1 cellular context compared by ENCODE assay signal in the genomic region with DNA sequence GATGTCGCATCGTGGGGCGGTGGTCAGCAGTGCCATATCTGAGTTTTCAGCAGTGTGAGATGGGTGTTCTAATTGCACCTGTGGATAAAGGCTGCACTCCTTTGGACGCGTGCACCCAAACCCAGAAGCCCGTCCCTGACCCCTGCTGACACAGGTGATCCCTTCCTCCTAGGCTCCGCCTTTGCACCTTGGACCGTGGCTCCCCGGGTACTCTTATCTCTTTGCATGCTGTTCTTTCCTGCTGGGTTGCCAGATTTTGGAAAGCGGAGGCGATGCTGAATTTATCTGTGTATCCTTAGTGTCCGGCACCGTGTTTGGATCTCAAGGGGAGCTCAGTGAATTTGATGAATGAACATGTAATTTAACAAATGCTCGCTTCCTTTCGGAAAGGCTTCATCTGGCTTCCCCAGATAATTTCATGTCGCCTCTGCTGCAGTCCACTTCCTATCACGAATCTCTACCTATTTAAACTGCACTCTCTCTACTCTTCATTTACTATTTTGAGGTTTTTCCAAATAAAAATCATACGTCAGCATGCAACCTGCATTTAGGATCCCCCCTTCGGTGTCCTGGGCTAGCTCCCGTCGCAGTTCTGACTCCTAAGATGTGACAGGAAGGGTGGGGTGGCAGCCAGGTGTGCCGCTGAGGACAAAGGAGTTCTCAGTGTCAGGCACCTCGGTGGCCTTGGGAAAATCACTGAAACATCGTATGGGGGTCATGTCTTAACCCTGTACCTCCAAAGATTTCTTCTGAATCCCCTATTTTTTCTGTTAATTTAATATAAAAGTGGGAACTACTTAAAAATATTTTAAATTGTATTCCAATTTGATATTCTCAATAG.
TF ChIP-seq lines count a peak whose summit lies in the region.

No MANE protein-coding gene starts in this region.

TF ChIP-seq in HEK293, 187 proteins besides CTCF, POLR2A, EP300 and RAD21 (continued from another document and continues in another):
- TF ChIP-seq, protein P1, sequence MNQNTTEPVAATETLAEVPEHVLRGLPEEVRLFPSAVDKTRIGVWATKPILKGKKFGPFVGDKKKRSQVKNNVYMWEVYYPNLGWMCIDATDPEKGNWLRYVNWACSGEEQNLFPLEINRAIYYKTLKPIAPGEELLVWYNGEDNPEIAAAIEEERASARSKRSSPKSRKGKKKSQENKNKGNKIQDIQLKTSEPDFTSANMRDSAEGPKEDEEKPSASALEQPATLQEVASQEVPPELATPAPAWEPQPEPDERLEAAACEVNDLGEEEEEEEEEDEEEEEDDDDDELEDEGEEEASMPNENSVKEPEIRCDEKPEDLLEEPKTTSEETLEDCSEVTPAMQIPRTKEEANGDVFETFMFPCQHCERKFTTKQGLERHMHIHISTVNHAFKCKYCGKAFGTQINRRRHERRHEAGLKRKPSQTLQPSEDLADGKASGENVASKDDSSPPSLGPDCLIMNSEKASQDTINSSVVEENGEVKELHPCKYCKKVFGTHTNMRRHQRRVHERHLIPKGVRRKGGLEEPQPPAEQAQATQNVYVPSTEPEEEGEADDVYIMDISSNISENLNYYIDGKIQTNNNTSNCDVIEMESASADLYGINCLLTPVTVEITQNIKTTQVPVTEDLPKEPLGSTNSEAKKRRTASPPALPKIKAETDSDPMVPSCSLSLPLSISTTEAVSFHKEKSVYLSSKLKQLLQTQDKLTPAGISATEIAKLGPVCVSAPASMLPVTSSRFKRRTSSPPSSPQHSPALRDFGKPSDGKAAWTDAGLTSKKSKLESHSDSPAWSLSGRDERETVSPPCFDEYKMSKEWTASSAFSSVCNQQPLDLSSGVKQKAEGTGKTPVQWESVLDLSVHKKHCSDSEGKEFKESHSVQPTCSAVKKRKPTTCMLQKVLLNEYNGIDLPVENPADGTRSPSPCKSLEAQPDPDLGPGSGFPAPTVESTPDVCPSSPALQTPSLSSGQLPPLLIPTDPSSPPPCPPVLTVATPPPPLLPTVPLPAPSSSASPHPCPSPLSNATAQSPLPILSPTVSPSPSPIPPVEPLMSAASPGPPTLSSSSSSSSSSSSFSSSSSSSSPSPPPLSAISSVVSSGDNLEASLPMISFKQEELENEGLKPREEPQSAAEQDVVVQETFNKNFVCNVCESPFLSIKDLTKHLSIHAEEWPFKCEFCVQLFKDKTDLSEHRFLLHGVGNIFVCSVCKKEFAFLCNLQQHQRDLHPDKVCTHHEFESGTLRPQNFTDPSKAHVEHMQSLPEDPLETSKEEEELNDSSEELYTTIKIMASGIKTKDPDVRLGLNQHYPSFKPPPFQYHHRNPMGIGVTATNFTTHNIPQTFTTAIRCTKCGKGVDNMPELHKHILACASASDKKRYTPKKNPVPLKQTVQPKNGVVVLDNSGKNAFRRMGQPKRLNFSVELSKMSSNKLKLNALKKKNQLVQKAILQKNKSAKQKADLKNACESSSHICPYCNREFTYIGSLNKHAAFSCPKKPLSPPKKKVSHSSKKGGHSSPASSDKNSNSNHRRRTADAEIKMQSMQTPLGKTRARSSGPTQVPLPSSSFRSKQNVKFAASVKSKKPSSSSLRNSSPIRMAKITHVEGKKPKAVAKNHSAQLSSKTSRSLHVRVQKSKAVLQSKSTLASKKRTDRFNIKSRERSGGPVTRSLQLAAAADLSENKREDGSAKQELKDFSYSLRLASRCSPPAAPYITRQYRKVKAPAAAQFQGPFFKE (tag by site-specific recombination; IDR thresholded peaks at IDR 0.05; ENCODE audit: borderline replicate concordance): no peak
- no peak for TF ChIP-seq ZNF394 (tag by site-specific recombination; IDR thresholded peaks at IDR 0.05; ENCODE audit: borderline replicate concordance)
- TF ChIP-seq, protein P2, sequence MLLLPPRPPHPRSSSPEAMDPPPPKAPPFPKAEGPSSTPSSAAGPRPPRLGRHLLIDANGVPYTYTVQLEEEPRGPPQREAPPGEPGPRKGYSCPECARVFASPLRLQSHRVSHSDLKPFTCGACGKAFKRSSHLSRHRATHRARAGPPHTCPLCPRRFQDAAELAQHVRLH (tag by site-specific recombination; IDR thresholded peaks at IDR 0.05): no peak
- no peak for TF ChIP-seq ZSCAN23 (tag by site-specific recombination; IDR thresholded peaks at IDR 0.05)
- no peak for TF ChIP-seq ZNF768 (tag by site-specific recombination; IDR thresholded peaks at IDR 0.05)
- TF ChIP-seq, protein P3, sequence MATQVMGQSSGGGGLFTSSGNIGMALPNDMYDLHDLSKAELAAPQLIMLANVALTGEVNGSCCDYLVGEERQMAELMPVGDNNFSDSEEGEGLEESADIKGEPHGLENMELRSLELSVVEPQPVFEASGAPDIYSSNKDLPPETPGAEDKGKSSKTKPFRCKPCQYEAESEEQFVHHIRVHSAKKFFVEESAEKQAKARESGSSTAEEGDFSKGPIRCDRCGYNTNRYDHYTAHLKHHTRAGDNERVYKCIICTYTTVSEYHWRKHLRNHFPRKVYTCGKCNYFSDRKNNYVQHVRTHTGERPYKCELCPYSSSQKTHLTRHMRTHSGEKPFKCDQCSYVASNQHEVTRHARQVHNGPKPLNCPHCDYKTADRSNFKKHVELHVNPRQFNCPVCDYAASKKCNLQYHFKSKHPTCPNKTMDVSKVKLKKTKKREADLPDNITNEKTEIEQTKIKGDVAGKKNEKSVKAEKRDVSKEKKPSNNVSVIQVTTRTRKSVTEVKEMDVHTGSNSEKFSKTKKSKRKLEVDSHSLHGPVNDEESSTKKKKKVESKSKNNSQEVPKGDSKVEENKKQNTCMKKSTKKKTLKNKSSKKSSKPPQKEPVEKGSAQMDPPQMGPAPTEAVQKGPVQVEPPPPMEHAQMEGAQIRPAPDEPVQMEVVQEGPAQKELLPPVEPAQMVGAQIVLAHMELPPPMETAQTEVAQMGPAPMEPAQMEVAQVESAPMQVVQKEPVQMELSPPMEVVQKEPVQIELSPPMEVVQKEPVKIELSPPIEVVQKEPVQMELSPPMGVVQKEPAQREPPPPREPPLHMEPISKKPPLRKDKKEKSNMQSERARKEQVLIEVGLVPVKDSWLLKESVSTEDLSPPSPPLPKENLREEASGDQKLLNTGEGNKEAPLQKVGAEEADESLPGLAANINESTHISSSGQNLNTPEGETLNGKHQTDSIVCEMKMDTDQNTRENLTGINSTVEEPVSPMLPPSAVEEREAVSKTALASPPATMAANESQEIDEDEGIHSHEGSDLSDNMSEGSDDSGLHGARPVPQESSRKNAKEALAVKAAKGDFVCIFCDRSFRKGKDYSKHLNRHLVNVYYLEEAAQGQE (tag by site-specific recombination; IDR thresholded peaks at IDR 0.05): no peak
- TF ChIP-seq IKZF3 (tag by site-specific recombination; IDR thresholded peaks at IDR 0.05): 0 out of 2 replicates have a peak, but pooled peaks have one; percentile 7
- TF ChIP-seq, protein P4, sequence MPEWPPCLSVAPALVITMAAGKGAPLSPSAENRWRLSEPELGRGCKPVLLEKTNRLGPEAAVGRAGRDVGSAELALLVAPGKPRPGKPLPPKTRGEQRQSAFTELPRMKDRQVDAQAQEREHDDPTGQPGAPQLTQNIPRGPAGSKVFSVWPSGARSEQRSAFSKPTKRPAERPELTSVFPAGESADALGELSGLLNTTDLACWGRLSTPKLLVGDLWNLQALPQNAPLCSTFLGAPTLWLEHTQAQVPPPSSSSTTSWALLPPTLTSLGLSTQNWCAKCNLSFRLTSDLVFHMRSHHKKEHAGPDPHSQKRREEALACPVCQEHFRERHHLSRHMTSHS (tag by site-specific recombination; IDR thresholded peaks at IDR 0.05): no peak
- no peak for TF ChIP-seq ZNF571 (tag by site-specific recombination; IDR thresholded peaks at IDR 0.05)
- no peak for TF ChIP-seq ZNF837 (tag by site-specific recombination; IDR thresholded peaks at IDR 0.05)
- peak; percentile 7; the same call in 1 of the 2 replicates for TF ChIP-seq ZBTB20 (tag by site-specific recombination; IDR thresholded peaks at IDR 0.05)
- no peak for TF ChIP-seq ZNF114 (tag by site-specific recombination; IDR thresholded peaks at IDR 0.05)
- TF ChIP-seq KLF16 (tag by site-specific recombination; IDR thresholded peaks at IDR 0.05): no peak
- TF ChIP-seq ZSCAN30 (tag by site-specific recombination; IDR thresholded peaks at IDR 0.05): no peak
- no peak for TF ChIP-seq ZNF530 (tag by site-specific recombination; IDR thresholded peaks at IDR 0.05; ENCODE audit: low read depth)
- no peak for TF ChIP-seq HOXC10 (CRISPR knock-in tag; IDR thresholded peaks at IDR 0.05)
- TF ChIP-seq, protein P5, sequence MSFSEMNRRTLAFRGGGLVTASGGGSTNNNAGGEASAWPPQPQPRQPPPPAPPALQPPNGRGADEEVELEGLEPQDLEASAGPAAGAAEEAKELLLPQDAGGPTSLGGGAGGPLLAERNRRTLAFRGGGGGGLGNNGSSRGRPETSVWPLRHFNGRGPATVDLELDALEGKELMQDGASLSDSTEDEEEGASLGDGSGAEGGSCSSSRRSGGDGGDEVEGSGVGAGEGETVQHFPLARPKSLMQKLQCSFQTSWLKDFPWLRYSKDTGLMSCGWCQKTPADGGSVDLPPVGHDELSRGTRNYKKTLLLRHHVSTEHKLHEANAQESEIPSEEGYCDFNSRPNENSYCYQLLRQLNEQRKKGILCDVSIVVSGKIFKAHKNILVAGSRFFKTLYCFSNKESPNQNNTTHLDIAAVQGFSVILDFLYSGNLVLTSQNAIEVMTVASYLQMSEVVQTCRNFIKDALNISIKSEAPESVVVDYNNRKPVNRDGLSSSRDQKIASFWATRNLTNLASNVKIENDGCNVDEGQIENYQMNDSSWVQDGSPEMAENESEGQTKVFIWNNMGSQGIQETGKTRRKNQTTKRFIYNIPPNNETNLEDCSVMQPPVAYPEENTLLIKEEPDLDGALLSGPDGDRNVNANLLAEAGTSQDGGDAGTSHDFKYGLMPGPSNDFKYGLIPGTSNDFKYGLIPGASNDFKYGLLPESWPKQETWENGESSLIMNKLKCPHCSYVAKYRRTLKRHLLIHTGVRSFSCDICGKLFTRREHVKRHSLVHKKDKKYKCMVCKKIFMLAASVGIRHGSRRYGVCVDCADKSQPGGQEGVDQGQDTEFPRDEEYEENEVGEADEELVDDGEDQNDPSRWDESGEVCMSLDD (tag by site-specific recombination; IDR thresholded peaks at IDR 0.05): no peak
- TF ChIP-seq ZNF335 (tag by site-specific recombination; conservative IDR thresholded peaks at IDR 0.05): peak; percentile 47; the same call in 1 of the 2 replicates
- TF ChIP-seq KLF10 (tag by site-specific recombination; IDR thresholded peaks at IDR 0.05): no peak
- TF ChIP-seq ZNF2 (tag by site-specific recombination; IDR thresholded peaks at IDR 0.05): no peak
- TF ChIP-seq BCL11A (tag by site-specific recombination; IDR thresholded peaks at IDR 0.05; ENCODE audit: low read depth): peak; percentile 37; the same call in 1 of the 2 replicates
- no peak for TF ChIP-seq ZNF354C (tag by site-specific recombination; IDR thresholded peaks at IDR 0.05; ENCODE audit: borderline replicate concordance, low read depth)
- no peak for TF ChIP-seq ZNF48 (tag by site-specific recombination; IDR thresholded peaks at IDR 0.05)
- no peak for TF ChIP-seq ZNF791 (tag by site-specific recombination; IDR thresholded peaks at IDR 0.05)
- TF ChIP-seq, protein P6, sequence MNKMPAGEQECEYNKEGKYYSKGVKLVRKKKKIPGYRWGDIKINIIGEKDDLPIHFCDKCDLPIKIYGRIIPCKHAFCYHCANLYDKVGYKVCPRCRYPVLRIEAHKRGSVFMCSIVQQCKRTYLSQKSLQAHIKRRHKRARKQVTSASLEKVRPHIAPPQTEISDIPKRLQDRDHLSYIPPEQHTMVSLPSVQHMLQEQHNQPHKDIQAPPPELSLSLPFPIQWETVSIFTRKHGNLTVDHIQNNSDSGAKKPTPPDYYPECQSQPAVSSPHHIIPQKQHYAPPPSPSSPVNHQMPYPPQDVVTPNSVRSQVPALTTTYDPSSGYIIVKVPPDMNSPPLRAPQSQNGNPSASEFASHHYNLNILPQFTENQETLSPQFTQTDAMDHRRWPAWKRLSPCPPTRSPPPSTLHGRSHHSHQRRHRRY (tag by site-specific recombination; IDR thresholded peaks at IDR 0.05): no peak
- TF ChIP-seq, protein P7, sequence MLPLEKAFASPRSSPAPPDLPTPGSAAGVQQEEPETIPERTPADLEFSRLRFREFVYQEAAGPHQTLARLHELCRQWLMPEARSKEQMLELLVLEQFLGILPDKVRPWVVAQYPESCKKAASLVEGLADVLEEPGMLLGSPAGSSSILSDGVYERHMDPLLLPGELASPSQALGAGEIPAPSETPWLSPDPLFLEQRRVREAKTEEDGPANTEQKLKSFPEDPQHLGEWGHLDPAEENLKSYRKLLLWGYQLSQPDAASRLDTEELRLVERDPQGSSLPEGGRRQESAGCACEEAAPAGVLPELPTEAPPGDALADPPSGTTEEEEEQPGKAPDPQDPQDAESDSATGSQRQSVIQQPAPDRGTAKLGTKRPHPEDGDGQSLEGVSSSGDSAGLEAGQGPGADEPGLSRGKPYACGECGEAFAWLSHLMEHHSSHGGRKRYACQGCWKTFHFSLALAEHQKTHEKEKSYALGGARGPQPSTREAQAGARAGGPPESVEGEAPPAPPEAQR (tag by site-specific recombination; IDR thresholded peaks at IDR 0.05): no peak
- no peak for TF ChIP-seq SCRT1 (tag by site-specific recombination; IDR thresholded peaks at IDR 0.05; ENCODE audit: borderline replicate concordance)
- TF ChIP-seq ZNF184 (tag by site-specific recombination; IDR thresholded peaks at IDR 0.05): no peak
- peak; percentile 69; the same call in 1 of the 2 replicates for TF ChIP-seq ZBTB7A (tag by site-specific recombination; IDR thresholded peaks at IDR 0.05; ENCODE audit: low read depth)
- TF ChIP-seq, protein P8, sequence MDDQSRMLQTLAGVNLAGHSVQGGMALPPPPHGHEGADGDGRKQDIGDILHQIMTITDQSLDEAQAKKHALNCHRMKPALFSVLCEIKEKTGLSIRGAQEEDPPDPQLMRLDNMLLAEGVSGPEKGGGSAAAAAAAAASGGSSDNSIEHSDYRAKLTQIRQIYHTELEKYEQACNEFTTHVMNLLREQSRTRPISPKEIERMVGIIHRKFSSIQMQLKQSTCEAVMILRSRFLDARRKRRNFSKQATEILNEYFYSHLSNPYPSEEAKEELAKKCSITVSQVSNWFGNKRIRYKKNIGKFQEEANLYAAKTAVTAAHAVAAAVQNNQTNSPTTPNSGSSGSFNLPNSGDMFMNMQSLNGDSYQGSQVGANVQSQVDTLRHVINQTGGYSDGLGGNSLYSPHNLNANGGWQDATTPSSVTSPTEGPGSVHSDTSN (CRISPR knock-in tag; IDR thresholded peaks at IDR 0.05): no peak
- TF ChIP-seq ZNF510 (tag by site-specific recombination; IDR thresholded peaks at IDR 0.05; ENCODE audit: insufficient replicate concordance): no peak
- no peak for TF ChIP-seq GLI4 (tag by site-specific recombination; IDR thresholded peaks at IDR 0.05)
- TF ChIP-seq ZNF585B (tag by site-specific recombination; IDR thresholded peaks at IDR 0.05): no peak
